In genomic region chr19:47390533-47391488, GRCh38 we compare ENCODE assay signal across 14 cellular contexts. TPM values are rescaled to one million over a fixed set of nuclear protein-coding genes. Genes with fewer than 3 reads are reported as not detected.
A peak's percentile ranks its signal among the peaks of the same experiment; 100 is the strongest.
DNase-seq lines count a peak whose midpoint lies in the region; ATAC-seq and TF ChIP-seq lines count a peak whose summit lies in the region.
"Had no signal": no experiment of that assay in that cellular context is flagged by ENCODE, and none has a peak within 500 bp of the region (broad histone marks: within the 10 kb centered on the region; RNA-seq: fewer than 3 reads in every experiment).

No MANE protein-coding gene starts in this region.

- H3K4me2 ChIP-seq in DOHH2 (ENCODE audit: low read length): peak overlapping the region; percentile 88

- H3K4me3 Mint-ChIP-seq in WTC11 (no peak overlapping the region), nephron progenitor cell (no peak overlapping the region)
- H3K4me3 Mint-ChIP-seq in activated CD8-positive, alpha-beta T cell treated with anti-CD3 and anti-CD28 coated beads, Interleukin-2, amount 10 ng/mL, durations not matched to agents 7 days and 5 days: no peak overlapping the region
- H3K4me3 Mint-ChIP-seq: central memory CD8-positive, alpha-beta T cell; stimulated activated naive B cell treated with anti-CD40 and anti-IgM and Interleukin-4, amounts not matched to agents 10 μg/mL and 1 μg/mL and 100 μg/mL, for 72 hours had no signal

- H3K36me3 ChIP-seq in DOHH2 (ENCODE audit: control insufficient read depth, low read length) (no peaks in the 10 kb centered on the region; the same call in 1 of the 2 replicates), HUES64 (ENCODE audit: insufficient read depth, low read length) (no peaks in the 10 kb centered on the region)
- H3K36me3 ChIP-seq: tibial artery had no signal

- ATAC-seq in WTC11 (no peak), HG03159 (IDR thresholded peaks at IDR 0.05; ENCODE audit: unreplicated experiment) (no peak)
- no peak for ATAC-seq in activated naive CD4-positive, alpha-beta T cell treated with anti-CD3 and anti-CD28 coated beads, Interleukin-2, amount 50 U/mL, for 72 hours
- no peak for ATAC-seq in activated CD8-positive, alpha-beta T cell treated with anti-CD3 and anti-CD28 coated beads, Interleukin-2, amount 10 ng/mL, durations not matched to agents 7 days and 5 days

- 86% methylated on average over 20 of the region's 20 CpGs for WGBS in HUES64

- H3K4me3 ChIP-seq in DOHH2 (ENCODE audit: low read length) (peak overlapping the region; percentile 61), HUES64 (ENCODE audit: low read length) (no peak overlapping the region)
- H3K4me3 ChIP-seq: tibial artery had no signal

- H3K79me2 ChIP-seq in DOHH2 (ENCODE audit: control insufficient read depth, low read length): no peaks in the 10 kb centered on the region

- DNase-seq in WTC11 (ENCODE audit: low spot score) (no peak), nephron progenitor cell (no peak)
- no peak for DNase-seq in activated naive CD4-positive, alpha-beta T cell treated with anti-CD3 and anti-CD28 coated beads, Interleukin-2, amount 50 U/mL, for 72 hours (ENCODE audit: low spot score in 2 of 2)
- no peak for DNase-seq in activated effector memory CD4-positive, alpha-beta T cell treated with Interleukin-2 at 50 U/mL for 16 hours
- no peak for DNase-seq in activated CD8-positive, alpha-beta T cell treated with anti-CD3 and anti-CD28 coated beads, Interleukin-2, amount 10 ng/mL, durations not matched to agents 7 days and 5 days
- DNase-seq: SHP77 treated with DMSO at 0.1 percent for 48 hours had no signal

- H3K27ac ChIP-seq in DOHH2 (ENCODE audit: low read depth, low read length): peak overlapping the region; percentile 98
- H3K27ac ChIP-seq in HUES64 (ENCODE audit: low read depth, low read length): peak overlapping the region; percentile 61
- H3K27ac ChIP-seq: tibial artery had no signal

- H4K20me1 ChIP-seq in DOHH2 (ENCODE audit: control insufficient read depth, insufficient read depth, low read depth, low read length): no peaks in the 10 kb centered on the region

- POLR2A ChIA-PET in WTC11 (lab: Charles Lee): interaction anchor here (0.5 to 1.2 kb wide), 4 partner anchors 9 to 250 kb away, joined by 3 to 6 read pairs (median 4); partner anchors contain the start of gene DHX34
- POLR2A ChIA-PET in activated CD8-positive, alpha-beta T cell treated with anti-CD3 and anti-CD28 coated beads, Interleukin-2, amount 10 ng/mL, durations not matched to agents 7 days and 5 days (lab: Charles Lee): no interaction called here

- peaks cover 22% of the 10 kb centered on the region for H3K4me1 Mint-ChIP-seq in WTC11
- peaks cover under 1% of the 10 kb centered on the region for H3K4me1 Mint-ChIP-seq in nephron progenitor cell
- peaks cover 4% of the 10 kb centered on the region for H3K4me1 Mint-ChIP-seq in activated CD8-positive, alpha-beta T cell treated with anti-CD3 and anti-CD28 coated beads, Interleukin-2, amount 10 ng/mL, durations not matched to agents 7 days and 5 days (ENCODE audit: low read depth)

- H3K9me2 ChIP-seq in DOHH2 (replicated peaks; ENCODE audit: control insufficient read depth, low read length): no peaks in the 10 kb centered on the region

- H3K9me3 Mint-ChIP-seq in WTC11 (peaks cover 30% of the 10 kb centered on the region), nephron progenitor cell (peaks cover 10% of the 10 kb centered on the region)
- no peaks in the 10 kb centered on the region for H3K9me3 Mint-ChIP-seq in activated naive CD4-positive, alpha-beta T cell treated with anti-CD3 and anti-CD28 coated beads, Interleukin-2, amount 50 U/mL, for 72 hours
- no peaks in the 10 kb centered on the region for H3K9me3 Mint-ChIP-seq in activated CD8-positive, alpha-beta T cell treated with anti-CD3 and anti-CD28 coated beads, Interleukin-2, amount 10 ng/mL, durations not matched to agents 7 days and 5 days (ENCODE audit: insufficient read depth)
- H3K9me3 Mint-ChIP-seq: activated T-helper 2 cell treated with anti-CD3 and anti-CD28 coated beads, Interferon-gamma antibody, Interleukin-2, Interleukin-4, amounts not matched to agents 10 μg/mL and 5 μg/mL and 100 μg/mL, durations not matched to agents 14 hours and 24 hours and 36 hours; central memory CD8-positive, alpha-beta T cell; stimulated activated naive B cell treated with anti-CD40 and anti-IgM and Interleukin-4, amounts not matched to agents 10 μg/mL and 1 μg/mL and 100 μg/mL, for 72 hours had no signal

- TF ChIP-seq CTCF in DOHH2 (IDR thresholded peaks at IDR 0.05; ENCODE audit: low read depth, low read length, poor library complexity, severe bottlenecking) (no peak), WTC11 (IDR thresholded peaks at IDR 0.05) (no peak), nephron progenitor cell (IDR thresholded peaks at IDR 0.05) (no peak)

- peaks cover 14% of the 10 kb centered on the region for H3K27me3 Mint-ChIP-seq in WTC11 (ENCODE audit: low read depth)
- H3K27me3 Mint-ChIP-seq in nephron progenitor cell (ENCODE audit: low read depth, poor library complexity): peaks cover 6% of the 10 kb centered on the region
- H3K27me3 Mint-ChIP-seq in activated CD8-positive, alpha-beta T cell treated with anti-CD3 and anti-CD28 coated beads, Interleukin-2, amount 10 ng/mL, durations not matched to agents 7 days and 5 days (ENCODE audit: low read depth): peaks cover 4% of the 10 kb centered on the region

- H3K27me3 ChIP-seq in DOHH2 (ENCODE audit: control insufficient read depth, low read length) (no peaks in the 10 kb centered on the region), HUES64 (ENCODE audit: insufficient read depth, low read length) (no peaks in the 10 kb centered on the region)

- CTCF ChIA-PET in WTC11 (lab: Charles Lee): interaction anchor here (0.7 to 2.2 kb wide), 41 partner anchors 9 to 424 kb away, joined by 3 to 55 read pairs (median 7); partner anchors contain the start of genes CCDC9, DHX34, EHD2 and INAFM1
- CTCF ChIA-PET in activated CD8-positive, alpha-beta T cell treated with anti-CD3 and anti-CD28 coated beads, Interleukin-2, amount 10 ng/mL, durations not matched to agents 7 days and 5 days (lab: Charles Lee): interaction anchor here (0.7 to 3.4 kb wide), 34 partner anchors 8 to 378 kb away, joined by 3 to 49 read pairs (median 3); partner anchors contain the start of genes DHX34 and INAFM1

- peaks cover 23% of the 10 kb centered on the region for H3F3A ChIP-seq in DOHH2 (ENCODE audit: control insufficient read depth, insufficient read depth)

- peaks cover 26% of the 10 kb centered on the region for H3K36me3 Mint-ChIP-seq in WTC11
- H3K36me3 Mint-ChIP-seq in nephron progenitor cell (ENCODE audit: low read depth): no peaks in the 10 kb centered on the region
- no peaks in the 10 kb centered on the region for H3K36me3 Mint-ChIP-seq in activated naive CD4-positive, alpha-beta T cell treated with anti-CD3 and anti-CD28 coated beads, Interleukin-2, amount 50 U/mL, for 72 hours
- H3K36me3 Mint-ChIP-seq in activated CD8-positive, alpha-beta T cell treated with anti-CD3 and anti-CD28 coated beads, Interleukin-2, amount 10 ng/mL, durations not matched to agents 7 days and 5 days (ENCODE audit: low read depth): no peaks in the 10 kb centered on the region
- H3K36me3 Mint-ChIP-seq: stimulated activated naive B cell treated with anti-CD40 and anti-IgM and Interleukin-4, amounts not matched to agents 10 μg/mL and 1 μg/mL and 100 μg/mL, for 72 hours had no signal

- H3K27ac Mint-ChIP-seq in WTC11 (peak overlapping the region; percentile 58), nephron progenitor cell (peak overlapping the region; percentile 54)
- H3K27ac Mint-ChIP-seq in activated naive CD4-positive, alpha-beta T cell treated with anti-CD3 and anti-CD28 coated beads, Interleukin-2, amount 50 U/mL, for 72 hours: no peak overlapping the region
- H3K27ac Mint-ChIP-seq in activated CD8-positive, alpha-beta T cell treated with anti-CD3 and anti-CD28 coated beads, Interleukin-2, amount 10 ng/mL, durations not matched to agents 7 days and 5 days: no peak overlapping the region
- H3K27ac Mint-ChIP-seq: activated T-helper 2 cell treated with anti-CD3 and anti-CD28 coated beads, Interferon-gamma antibody, Interleukin-2, Interleukin-4, amounts not matched to agents 10 μg/mL and 5 μg/mL and 100 μg/mL, durations not matched to agents 14 hours and 24 hours and 36 hours had no signal

- H3K4me1 ChIP-seq in DOHH2 (ENCODE audit: control insufficient read depth, low read length) (peaks cover 66% of the 10 kb centered on the region), HUES64 (ENCODE audit: insufficient read depth, low read length) (no peaks in the 10 kb centered on the region)

- no peak overlapping the region for H3K9ac ChIP-seq in HUES64 (ENCODE audit: low read depth, low read length)

- H3K9me3 ChIP-seq in DOHH2 (ENCODE audit: control insufficient read depth, insufficient read depth, low read length) (no peaks in the 10 kb centered on the region), HUES64 (ENCODE audit: insufficient read depth, low read depth, low read length) (no peaks in the 10 kb centered on the region)
- H3K9me3 ChIP-seq: tibial artery had no signal

TF ChIP-seq in WTC11, 78 proteins besides CTCF, POLR2A, EP300 and RAD21 (continues in another document):
- TF ChIP-seq ESRRA (CRISPR knock-in tag; IDR thresholded peaks at IDR 0.05; ENCODE audit: borderline replicate concordance): no peak
- TF ChIP-seq GTF2I (CRISPR knock-in tag; conservative IDR thresholded peaks at IDR 0.05): 0 out of 2 replicates have a peak, but pooled peaks have one; percentile 45
- TF ChIP-seq FOXJ3 (CRISPR knock-in tag; IDR thresholded peaks at IDR 0.05; ENCODE audit: borderline replicate concordance): no peak

RNA-seq across cellular contexts. Expression of gene MEIS3, which starts 28.5 kb away (rescaled TPM):
- 64.8 TPM for polyA plus RNA-seq in HUES64 (2013, experiment 1 of 2)
- 85.5 TPM for polyA plus RNA-seq in HUES64 (2013, experiment 2 of 2)
- 38.5 to 51.1 TPM (median 48.4 TPM) in 3 replicates for total RNA-seq in WTC11 (2021)
- under 1 TPM in 1 of 2 donors, not detected in 1; 0.12 TPM for total RNA-seq in activated naive CD4-positive, alpha-beta T cell treated with anti-CD3 and anti-CD28 coated beads, Interleukin-2, amount 50 U/mL, for 72 hours
- total RNA-seq in activated CD8-positive, alpha-beta T cell treated with anti-CD3 and anti-CD28 coated beads, Interleukin-2, amount 10 ng/mL, durations not matched to agents 7 days and 5 days: not detected

RNA-seq across cellular contexts. Expression of gene DHX34, which starts 41.7 kb away (rescaled TPM):
- 16.1 TPM for polyA plus RNA-seq in HUES64 (2013, experiment 1 of 2)
- polyA plus RNA-seq in HUES64 (2013, experiment 2 of 2): 13.5 TPM
- 35.6 to 36.5 TPM (median 35.6 TPM) in 3 replicates for total RNA-seq in WTC11 (2021)
- total RNA-seq in activated naive CD4-positive, alpha-beta T cell treated with anti-CD3 and anti-CD28 coated beads, Interleukin-2, amount 50 U/mL, for 72 hours: 10 to 100 TPM; 16.7 to 19.2 TPM
- 10 to 100 TPM; 12.6 to 13.1 TPM for total RNA-seq in activated CD8-positive, alpha-beta T cell treated with anti-CD3 and anti-CD28 coated beads, Interleukin-2, amount 10 ng/mL, durations not matched to agents 7 days and 5 days

RNA-seq across cellular contexts. Expression of gene C5AR2, which starts 58.8 kb away (rescaled TPM):
- polyA plus RNA-seq in HUES64 (2013, experiment 1 of 2): not detected
- not detected for polyA plus RNA-seq in HUES64 (2013, experiment 2 of 2)
- total RNA-seq in WTC11 (2021): 0.09 to 0.22 TPM (median 0.14 TPM) in 3 replicates
- total RNA-seq in activated naive CD4-positive, alpha-beta T cell treated with anti-CD3 and anti-CD28 coated beads, Interleukin-2, amount 50 U/mL, for 72 hours: not detected
- under 1 TPM; 0.05 to 0.21 TPM for total RNA-seq in activated CD8-positive, alpha-beta T cell treated with anti-CD3 and anti-CD28 coated beads, Interleukin-2, amount 10 ng/mL, durations not matched to agents 7 days and 5 days
- total RNA-seq: activated T-helper 2 cell treated with anti-CD3 and anti-CD28 coated beads, Interferon-gamma antibody, Interleukin-2, Interleukin-4, amounts not matched to agents 10 μg/mL and 5 μg/mL and 100 μg/mL, durations not matched to agents 14 hours and 24 hours and 36 hours had no signal
- polyA plus RNA-seq: neural cell had no signal

Comparison
In these comparisons a context has a peak if more than half of its experiments do, and no peak if none do; other contexts are left out.
1. H3K27ac Mint-ChIP-seq: peak in WTC11 (single experiment) and nephron progenitor cell (single experiment); none in activated naive CD4-positive, alpha-beta T cell treated with anti-CD3 and anti-CD28 coated beads, Interleukin-2, amount 50 U/mL, for 72 hours (0 of 2) and activated CD8-positive, alpha-beta T cell treated with anti-CD3 and anti-CD28 coated beads, Interleukin-2, amount 10 ng/mL, durations not matched to agents 7 days and 5 days (single experiment).
2. RNA of gene MEIS3, which starts 28.5 kb away (total RNA-seq): 38.5 to 51.1 TPM in WTC11; not detected in activated CD8-positive, alpha-beta T cell treated with anti-CD3 and anti-CD28 coated beads, Interleukin-2, amount 10 ng/mL, durations not matched to agents 7 days and 5 days and 0.12 TPM in activated naive CD4-positive, alpha-beta T cell treated with anti-CD3 and anti-CD28 coated beads, Interleukin-2, amount 50 U/mL, for 72 hours; every median in the first group is over 10 times any median in the second.